10 cellular contexts compared by ENCODE assay signal in the genomic region with DNA sequence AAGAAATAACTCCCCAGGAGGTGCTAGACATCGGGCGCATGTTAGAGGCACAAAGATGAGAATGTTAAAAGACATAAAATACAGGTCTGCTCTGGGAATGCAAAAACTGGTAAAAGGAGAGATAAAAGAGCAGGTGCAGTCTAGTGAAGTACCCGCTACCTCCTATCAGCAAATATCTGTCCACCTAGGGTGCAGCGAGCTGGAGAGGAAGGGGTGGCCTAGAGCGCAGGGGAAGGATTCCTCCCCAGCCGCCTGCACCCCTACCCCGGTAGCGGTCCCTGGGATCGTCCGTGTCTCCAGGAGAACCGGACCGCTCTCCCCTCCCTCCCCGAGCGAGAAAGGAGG. TPM values are rescaled to one million over a fixed set of nuclear protein-coding genes. Genes with fewer than 3 reads are reported as not detected.
DNase-seq lines count a peak whose midpoint lies in the region; ATAC-seq and TF ChIP-seq lines count a peak whose summit lies in the region.
"Had no signal": no experiment of that assay in that cellular context is flagged by ENCODE, and none has a peak within 500 bp of the region (broad histone marks: within the 10 kb centered on the region; RNA-seq: fewer than 3 reads in every experiment).

No MANE protein-coding gene starts in this region.

- peaks cover 6% of the 10 kb centered on the region for H3K4me1 ChIP-seq in CD8-positive, alpha-beta memory T cell (ENCODE audit: insufficient read depth, low read length)
- H3K4me1 ChIP-seq in RWPE2 (ENCODE audit: insufficient read depth, poor library complexity, severe bottlenecking) (no peaks in the 10 kb centered on the region), esophagus muscularis mucosa (peaks cover 5 to 28% (median 21%) of the 10 kb centered on the region in 4 donors)

- no peaks in the 10 kb centered on the region for H3K9me3 ChIP-seq in CD8-positive, alpha-beta memory T cell (ENCODE audit: low read length)
- H3K9me3 ChIP-seq in RWPE2 (ENCODE audit: severe bottlenecking) (no peaks in the 10 kb centered on the region), esophagus muscularis mucosa (peaks cover 0 to 10% (median 1%) of the 10 kb centered on the region in 4 donors)

- TF ChIP-seq POLR2A in esophagus muscularis mucosa (IDR thresholded peaks at IDR 0.05; ENCODE audit: low read depth) = no peak

- 37% methylated on average over 5 of the region's 14 CpGs for WGBS in esophagus muscularis mucosa

- no peak for ATAC-seq in RWPE2 (ENCODE audit: low read depth)
- no peak for ATAC-seq in GM18517 (IDR thresholded peaks at IDR 0.05; ENCODE audit: unreplicated experiment)
- ATAC-seq in HG03175 (IDR thresholded peaks at IDR 0.05; ENCODE audit: unreplicated experiment) = no peak
- ATAC-seq in HG03520 (IDR thresholded peaks at IDR 0.05; ENCODE audit: unreplicated experiment) = no peak
- ATAC-seq: Panc1 had no signal

- CTCF ChIA-PET in CD8-positive, alpha-beta memory T cell (lab: Charles Lee) = interaction anchor here (0.5 kb wide), 1 partner anchor 778 kb away, joined by 4 read pairs; no protein-coding TSS in a partner anchor

- no peak for TF ChIP-seq EP300 in esophagus muscularis mucosa (IDR thresholded peaks at IDR 0.05)

- peaks cover 6 to 11% (median 9%) of the 10 kb centered on the region in 3 donors for H3K4me1 Mint-ChIP-seq in CD8-positive, alpha-beta memory T cell

- H3K27me3 Mint-ChIP-seq in CD8-positive, alpha-beta memory T cell = peaks cover 45 to 63% of the 10 kb centered on the region in 2 donors

- intact Hi-C loops in esophagus muscularis mucosa (cut with DNase I) = no loop called here

- peak overlapping the region in 2 of 8 donors; percentile 13 to 59 for H3K27ac Mint-ChIP-seq in CD8-positive, alpha-beta memory T cell

- no peaks in the 10 kb centered on the region for H3K36me3 ChIP-seq in CD8-positive, alpha-beta memory T cell (ENCODE audit: insufficient read depth, low read length)
- H3K36me3 ChIP-seq in RWPE2 (ENCODE audit: low read depth) (no peaks in the 10 kb centered on the region), esophagus muscularis mucosa (peaks cover 0 to 31% (median 18%) of the 10 kb centered on the region in 4 donors)

- H3K27ac ChIP-seq in CD8-positive, alpha-beta memory T cell (ENCODE audit: low read depth, low read length) = no peak overlapping the region
- H3K27ac ChIP-seq in RWPE2 (ENCODE audit: poor library complexity, severe bottlenecking) (no peak overlapping the region), esophagus muscularis mucosa (replicated peaks in 1 of 4) (peak overlapping the region; percentile 75 to 81 (median 78))

- H3K9me3 Mint-ChIP-seq in CD8-positive, alpha-beta memory T cell = peaks cover 14 to 32% (median 26%) of the 10 kb centered on the region in 5 donors

- H3K4me3 ChIP-seq in CD8-positive, alpha-beta memory T cell (ENCODE audit: low read length) = no peak overlapping the region
- H3K4me3 ChIP-seq in RWPE2 (ENCODE audit: severe bottlenecking) = peak overlapping the region; percentile 34
- peak overlapping the region; percentile 60 to 82 (median 64) for H3K4me3 ChIP-seq in esophagus muscularis mucosa
- H3K4me3 ChIP-seq in skeletal muscle cell (ENCODE audit: low read depth, low read length) = peak overlapping the region; percentile 48

- POLR2A ChIA-PET in CD8-positive, alpha-beta memory T cell (lab: Charles Lee) = no interaction called here

- TF ChIP-seq CTCF in RWPE2 (IDR thresholded peaks at IDR 0.05; ENCODE audit: poor library complexity, severe bottlenecking) (no peak), esophagus muscularis mucosa (IDR thresholded peaks at IDR 0.05) (no peak)

- no peaks in the 10 kb centered on the region for H3K27me3 ChIP-seq in CD8-positive, alpha-beta memory T cell (ENCODE audit: insufficient read depth, low read length, poor library complexity, severe bottlenecking)
- H3K27me3 ChIP-seq in RWPE2 (ENCODE audit: insufficient read depth, poor library complexity, severe bottlenecking) (peaks cover 12% of the 10 kb centered on the region), esophagus muscularis mucosa (no peaks in the 10 kb centered on the region)

- peaks cover 0 to 18% (median 12%) of the 10 kb centered on the region in 3 donors for H3K36me3 Mint-ChIP-seq in CD8-positive, alpha-beta memory T cell

- no peak for DNase-seq in CD8-positive, alpha-beta memory T cell
- DNase-seq in RWPE2 (ENCODE audit: low spot score) = peak; percentile 55
- no peak for DNase-seq in esophagus muscularis mucosa (ENCODE audit: extremely low spot score)
- no peak for DNase-seq in skeletal muscle cell (ENCODE audit: low read depth)
- DNase-seq in NCI-H524 treated with DMSO at 0.1 percent for 48 hours (lab: John Stamatoyannopoulos, UW) = no peak
- DNase-seq: activated effector memory CD4-positive, alpha-beta T cell treated with Interleukin-2 at 50 U/mL for 16 hours had no signal

- peak overlapping the region in 5 of 7 donors; percentile 28 to 72 (median 65) for H3K4me3 Mint-ChIP-seq in CD8-positive, alpha-beta memory T cell

RNA-seq across cellular contexts. Expression of gene ZNF662, which starts 0.2 kb away (rescaled TPM):
- 1 to 10 TPM; 1.1 to 1.5 TPM for total RNA-seq in CD8-positive, alpha-beta memory T cell
- not detected for polyA plus RNA-seq in CD8-positive, alpha-beta memory T cell
- total RNA-seq in esophagus muscularis mucosa = 10 to 100 TPM in 1 of 4 donors, 1 to 10 TPM in 3; 4.0 to 11.6 (median 5.3) TPM

RNA-seq across cellular contexts. Expression of gene CYP8B1, which starts 30.0 kb away (rescaled TPM):
- not detected for total RNA-seq in CD8-positive, alpha-beta memory T cell
- not detected for polyA plus RNA-seq in CD8-positive, alpha-beta memory T cell
- not detected for total RNA-seq in esophagus muscularis mucosa

Comparison
In these comparisons a context has a peak if more than half of its experiments do, and no peak if none do; other contexts are left out.
1. H3K27ac ChIP-seq: peak in esophagus muscularis mucosa (4 of 4); none in CD8-positive, alpha-beta memory T cell (single experiment) and RWPE2 (single experiment).